Comparison of ENCODE assay signal across 6 cellular contexts in the genomic region with DNA sequence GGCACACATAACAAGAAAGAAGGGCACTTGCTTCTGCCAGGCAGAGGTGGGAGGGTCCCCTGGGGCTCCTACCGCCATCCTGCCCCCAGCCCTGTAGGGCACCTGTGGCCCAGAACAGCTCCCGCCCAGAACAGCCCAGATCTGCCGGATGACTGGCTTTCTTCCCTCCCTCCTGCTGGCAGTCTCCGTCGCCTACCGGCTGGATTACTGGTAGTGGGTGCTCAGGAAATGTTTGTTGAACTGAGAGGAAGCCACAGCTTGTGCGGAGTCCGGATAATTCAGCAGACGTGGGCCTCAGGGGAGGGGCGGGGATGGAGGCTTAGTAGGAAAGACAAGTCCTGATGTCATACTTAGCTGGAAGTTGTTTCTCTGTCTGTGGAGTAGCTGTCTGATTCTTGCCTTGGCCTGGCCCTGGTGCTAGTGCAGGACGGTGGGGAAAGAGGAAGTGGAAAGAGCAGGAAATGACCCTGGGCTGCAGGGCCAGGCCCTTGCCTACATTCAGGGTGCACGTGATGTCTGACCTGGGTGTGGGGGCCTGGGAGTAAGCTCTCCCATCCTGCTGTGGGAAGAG. TPM values are rescaled to one million over a fixed set of nuclear protein-coding genes. Genes with fewer than 3 reads are reported as not detected.
DNase-seq lines count a peak whose midpoint lies in the region; ATAC-seq and TF ChIP-seq lines count a peak whose summit lies in the region.

No MANE protein-coding gene starts in this region.

- DNase-seq in smooth muscle cell (lab: John Stamatoyannopoulos, UW; ENCODE audit: unreplicated experiment): peak; percentile 44
- no peak for DNase-seq in COLO829 (ENCODE audit: low spot score)
- DNase-seq in LoVo (ENCODE audit: low spot score): no peak

- peaks cover 25% of the 10 kb centered on the region for H3F3A ChIP-seq in smooth muscle cell (ENCODE audit: low read depth)

- H3K9ac ChIP-seq in BLaER1 (peak overlapping the region; percentile 69), smooth muscle cell (ENCODE audit: low read depth) (peak overlapping the region; percentile 7)

- TF ChIP-seq POLR2A in gastroesophageal sphincter (IDR thresholded peaks at IDR 0.05): peak in 1 of 2 donors; percentile 21

- H3K36me3 ChIP-seq in BLaER1 (no peaks in the 10 kb centered on the region), gastroesophageal sphincter (peaks cover 0 to 31% of the 10 kb centered on the region in 2 donors), smooth muscle cell (ENCODE audit: low read depth) (no peaks in the 10 kb centered on the region)

- H3K4me2 ChIP-seq in BLaER1 (peak overlapping the region; percentile 97), smooth muscle cell (peak overlapping the region; percentile 67)

- 3 to 17% methylated on average over 1 to 6 of the region's 12 CpGs for WGBS in gastroesophageal sphincter (ENCODE audit: low coverage in 1 of 2), 2 donors
- WGBS in smooth muscle cell (ENCODE audit: low lambda C conversion rate): 7% methylated on average over 12 of the region's 12 CpGs

- H3K9me3 ChIP-seq in BLaER1: no peaks in the 10 kb centered on the region
- H3K9me3 ChIP-seq in gastroesophageal sphincter: no peaks in the 10 kb centered on the region
- H3K9me3 ChIP-seq in smooth muscle cell (replicated peaks; ENCODE audit: low read depth): no peaks in the 10 kb centered on the region

- no peaks in the 10 kb centered on the region for H4K20me1 ChIP-seq in BLaER1
- no peaks in the 10 kb centered on the region for H4K20me1 ChIP-seq in smooth muscle cell (ENCODE audit: low read depth)

- H2AFZ ChIP-seq in smooth muscle cell (ENCODE audit: low read depth): no peak overlapping the region

- H3K27me3 ChIP-seq in BLaER1 (no peaks in the 10 kb centered on the region), gastroesophageal sphincter (no peaks in the 10 kb centered on the region), smooth muscle cell (ENCODE audit: low read depth) (no peaks in the 10 kb centered on the region)

- no peaks in the 10 kb centered on the region for H3K79me2 ChIP-seq in smooth muscle cell (ENCODE audit: low read depth)

- ATAC-seq in gastroesophageal sphincter: peak; percentile 46

- H3K27ac ChIP-seq in BLaER1 (peak overlapping the region; percentile 82), gastroesophageal sphincter (peak overlapping the region; percentile 73 to 98 (median 98)), smooth muscle cell (ENCODE audit: low read depth) (peak overlapping the region; percentile 87)

- no peak for TF ChIP-seq EP300 in gastroesophageal sphincter (IDR thresholded peaks at IDR 0.05)

- H3K4me1 ChIP-seq in BLaER1 (peaks cover 100% of the 10 kb centered on the region), gastroesophageal sphincter (peaks cover 9 to 100% (median 60%) of the 10 kb centered on the region in 3 donors), smooth muscle cell (ENCODE audit: low read depth) (peaks cover 21% of the 10 kb centered on the region)

- H3K4me3 ChIP-seq in BLaER1 (peak overlapping the region; percentile 29), gastroesophageal sphincter (no peak overlapping the region), smooth muscle cell (no peak overlapping the region)

- peak in 1 of 4 experiments; percentile 10 for TF ChIP-seq CTCF in gastroesophageal sphincter (IDR thresholded peaks at IDR 0.05)
- no peak for TF ChIP-seq CTCF in smooth muscle cell (IDR thresholded peaks at IDR 0.05; ENCODE audit: borderline replicate concordance, insufficient read depth, poor library complexity, severe bottlenecking)

TF ChIP-seq in PFSK-1, 5 proteins besides CTCF, POLR2A, EP300 and RAD21:
- TF ChIP-seq TAF1 (IDR thresholded peaks at IDR 0.05; ENCODE audit: borderline replicate concordance, insufficient read depth, low read length) (peak; percentile 50; the same call in 1 of the 2 replicates), FOXP2 (optimal IDR thresholded peaks at IDR 0.05; ENCODE audit: borderline replicate concordance, extremely low read depth, extremely low read length, insufficient read depth) (no peak), REST (IDR thresholded peaks at IDR 0.05; ENCODE audit: insufficient read depth in 1 of 2, low read depth in 2 of 2, low read length in 2 of 2) (peak in 1 of 2 experiments; percentile 30; a peak in 1 of 4 replicates), SIN3A (IDR thresholded peaks at IDR 0.05; ENCODE audit: borderline replicate concordance, insufficient read depth, low read length) (no peak), POLR2AphosphoS5 (IDR thresholded peaks at IDR 0.05; ENCODE audit: low read depth, low read length) (0 out of 2 replicates have a peak, but pooled peaks have one; percentile 12)

RNA-seq across cellular contexts. Expression of gene CCDC9B, which starts 6.7 kb away (rescaled TPM):
- 11.0 TPM for polyA plus RNA-seq in PFSK-1 (2012; ENCODE audit: insufficient read length, low read depth)
- 100 to 1,000 TPM in 1 of 4 donors, 10 to 100 TPM in 3; 28.0 to 105 (median 66.7) TPM for total RNA-seq in gastroesophageal sphincter
- 2.2 and 3.8 TPM in 2 replicates for total RNA-seq in smooth muscle cell
- 0.97 and 4.7 TPM in 2 replicates for polyA plus RNA-seq in smooth muscle cell

RNA-seq across cellular contexts. Expression of gene INAFM2, which starts 10.5 kb away (rescaled TPM):
- 15.9 TPM for polyA plus RNA-seq in PFSK-1 (2012; ENCODE audit: insufficient read length, low read depth)
- total RNA-seq in gastroesophageal sphincter (10 to 100 TPM; 27.3 to 66.6 (median 37.5) TPM), smooth muscle cell (28.1 and 30.4 TPM in 2 replicates)
- 23.9 and 48.6 TPM in 2 replicates for polyA plus RNA-seq in smooth muscle cell

RNA-seq across cellular contexts. Expression of gene PHGR1, which starts 16.8 kb away (rescaled TPM):
- polyA plus RNA-seq in PFSK-1 (2012; ENCODE audit: insufficient read length, low read depth): not detected
- total RNA-seq in gastroesophageal sphincter: not detected
- not detected in 2 replicates for total RNA-seq in smooth muscle cell
- polyA plus RNA-seq in smooth muscle cell: 0.48 TPM in 1 of 2 replicates, not detected in the other

RNA-seq across cellular contexts. Expression of gene DISP2, which starts 24.0 kb away (rescaled TPM):
- 3.5 TPM for polyA plus RNA-seq in PFSK-1 (2012; ENCODE audit: insufficient read length, low read depth)
- total RNA-seq in gastroesophageal sphincter (under 1 TPM; 0.07 to 0.19 (median 0.15) TPM), smooth muscle cell (0.04 and 0.58 TPM in 2 replicates)
- 0.46 and 0.90 TPM in 2 replicates for polyA plus RNA-seq in smooth muscle cell

RNA-seq across cellular contexts. Expression of gene PLCB2, which starts 26.3 kb away (rescaled TPM):
- 6.8 TPM for polyA plus RNA-seq in PFSK-1 (2012; ENCODE audit: insufficient read length, low read depth)
- total RNA-seq in gastroesophageal sphincter (10 to 100 TPM in 2 of 4 donors, 1 to 10 TPM in 2; 1.5 to 13.5 (median 8.8) TPM), smooth muscle cell (1.5 and 3.9 TPM in 2 replicates)
- polyA plus RNA-seq in smooth muscle cell: 1.9 TPM in 1 of 2 replicates, not detected in the other
